ENCODE assay signal across 2 cellular contexts in the genomic region with DNA sequence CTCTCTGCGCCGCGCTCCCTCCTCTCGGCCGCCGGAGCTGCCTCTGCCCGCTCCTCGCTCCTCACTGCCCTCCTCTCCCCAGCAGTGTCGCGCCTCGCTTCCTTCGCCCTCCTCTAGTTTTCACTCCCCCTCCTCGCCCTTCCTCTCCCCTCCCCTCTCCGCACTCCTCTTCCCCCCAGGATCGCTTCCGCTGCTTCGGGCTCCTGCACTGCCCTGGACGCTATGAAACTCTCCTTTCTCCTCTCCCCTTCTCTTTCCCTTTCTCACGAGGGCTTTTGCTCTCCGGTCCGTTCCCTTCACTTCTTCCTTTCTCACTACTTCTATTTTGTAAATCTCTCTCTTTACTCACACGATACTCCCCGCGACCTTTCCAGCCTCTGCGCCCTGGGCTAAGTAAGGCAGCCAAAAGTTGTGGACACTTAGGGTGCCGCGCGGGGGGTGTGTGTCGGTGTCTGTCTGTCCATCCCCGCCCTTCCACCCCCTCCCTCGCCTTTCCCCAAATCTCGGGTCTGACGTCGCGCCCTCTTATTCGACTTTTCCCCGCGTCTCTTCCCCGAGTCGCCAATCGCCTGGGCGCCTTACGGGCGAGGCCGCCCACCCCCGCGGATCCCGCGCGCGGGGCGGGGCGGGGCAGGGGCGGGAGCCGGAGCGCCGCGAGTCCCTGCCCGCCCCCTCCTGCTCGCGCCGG.
TF ChIP-seq lines count a peak whose summit lies in the region.

Gene IRX3 (minus strand): TSS at position 458 of the 688 bp plus-strand sequence. CDS start 737 bp downstream, outside the sequence.

TF ChIP-seq in HCT116, 20 proteins besides CTCF, POLR2A, EP300 and RAD21:
- peak; percentile 60 for TF ChIP-seq SP1 (IDR thresholded peaks at IDR 0.05; ENCODE audit: low read depth)
- TF ChIP-seq ELF1 (IDR thresholded peaks at IDR 0.05; ENCODE audit: borderline replicate concordance, low read depth), result no peak
- 0 out of 2 replicates have a peak, but pooled peaks have one; percentile 49 for TF ChIP-seq EGR1 (IDR thresholded peaks at IDR 0.05; ENCODE audit: low read depth)
TF ChIP-seq in HCT116: peak in this region for 2.

TF ChIP-seq in GM12878, 131 proteins besides CTCF, POLR2A, EP300 and RAD21:
- TF ChIP-seq FOXK2 (IDR thresholded peaks at IDR 0.05) (peak; percentile 30; the same call in 1 of the 2 replicates), MLLT1 (IDR thresholded peaks at IDR 0.05) (no peak)
